16 cellular contexts compared by ENCODE assay signal in the genomic region with DNA sequence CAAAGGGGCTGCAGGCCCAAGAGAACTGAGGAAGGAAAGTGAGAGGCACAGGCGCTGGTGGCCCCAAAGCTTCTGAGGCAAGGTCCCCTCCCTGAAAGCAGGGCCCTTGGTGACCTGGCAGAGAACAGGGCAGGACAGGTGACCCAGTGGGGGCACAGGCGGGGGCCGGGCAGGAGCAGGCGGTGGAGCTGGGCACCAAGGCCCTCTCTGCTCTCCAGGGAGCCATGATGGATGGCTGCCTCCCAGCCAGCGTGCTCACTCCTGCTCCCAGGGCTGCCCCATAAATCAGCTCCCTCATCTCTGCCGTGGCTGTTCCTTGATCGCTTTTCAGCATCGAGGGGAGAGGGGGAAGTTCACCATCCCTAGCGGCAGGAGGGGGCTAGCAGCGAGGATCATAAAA. TPM values are rescaled to one million over a fixed set of nuclear protein-coding genes. Genes with fewer than 3 reads are reported as not detected.
DNase-seq lines count a peak whose midpoint lies in the region; ATAC-seq and TF ChIP-seq lines count a peak whose summit lies in the region.
"Had no signal": no experiment of that assay in that cellular context is flagged by ENCODE, and none has a peak within 500 bp of the region (broad histone marks: within the 10 kb centered on the region; RNA-seq: fewer than 3 reads in every experiment).

No MANE protein-coding gene starts in this region.

- H3K36me3 Mint-ChIP-seq in CD14-positive monocyte, result no peaks in the 10 kb centered on the region
- no peaks in the 10 kb centered on the region for H3K36me3 Mint-ChIP-seq in nephron progenitor cell (ENCODE audit: low read depth)

- POLR2A ChIA-PET in HEK293T (lab: Yijun Ruan, JAX), result interaction anchor here (0.6 kb wide), 1 partner anchor 250 kb away, joined by 3 read pairs; no protein-coding TSS in a partner anchor

- TF ChIP-seq CTCF in CD14-positive monocyte (IDR thresholded peaks at IDR 0.05) (peak; percentile 10), nephron progenitor cell (IDR thresholded peaks at IDR 0.05) (no peak)

- H3K27ac Mint-ChIP-seq in CD14-positive monocyte (no peak overlapping the region), nephron progenitor cell (no peak overlapping the region)
- H3K27ac Mint-ChIP-seq: CD4-positive, CD25-positive, alpha-beta regulatory T cell had no signal

- intact Hi-C loops in CD14-positive monocyte (cut with micrococcal nuclease), result no loop called here

- H3K4me3 Mint-ChIP-seq in CD14-positive monocyte, result no peak overlapping the region
- H3K4me3 Mint-ChIP-seq in nephron progenitor cell, result no peak overlapping the region
- H3K4me3 Mint-ChIP-seq: CD4-positive, CD25-positive, alpha-beta regulatory T cell had no signal

- CTCF ChIA-PET in HEK293T (lab: Yijun Ruan, JAX), result interaction anchor here (0.8 to 1.6 kb wide), 5 partner anchors 9 to 134 kb away, joined by 3 to 6 read pairs (median 5); no protein-coding TSS in a partner anchor

- no peak for ATAC-seq in HG03521 (IDR thresholded peaks at IDR 0.05; ENCODE audit: unreplicated experiment)

- H3K4me1 Mint-ChIP-seq in CD14-positive monocyte (peaks cover 20% of the 10 kb centered on the region), nephron progenitor cell (peaks cover 25% of the 10 kb centered on the region)

- DNase-seq in CD14-positive monocyte (ENCODE audit: low spot score), result no peak
- no peak for DNase-seq in HEK293T (ENCODE audit: extremely low spot score)
- peak; percentile 23 for DNase-seq in amniotic epithelial cell (ENCODE audit: low read depth)
- peak; percentile 66 for DNase-seq in nephron progenitor cell
- DNase-seq in NCI-H1092 (lab: John Stamatoyannopoulos, UW), result no peak
- DNase-seq in mesenteric fat pad (ENCODE audit: low spot score), result no peak
- DNase-seq: CD4-positive, CD25-positive, alpha-beta regulatory T cell; DMS 273 treated with DMSO at 0.1 percent for 48 hours; DND-41; H7; Karpas-422; NCI-H510A treated with DMSO at 0.1 percent for 48 hours; NCI-H82; SJCRH30 had no signal

- H3K9me3 Mint-ChIP-seq in CD14-positive monocyte (peaks cover 0 to 1% (median 0%) of the 10 kb centered on the region in 7 donors), nephron progenitor cell (peaks cover 11% of the 10 kb centered on the region)
- H3K9me3 Mint-ChIP-seq: CD4-positive, CD25-positive, alpha-beta regulatory T cell had no signal

- H3K27me3 Mint-ChIP-seq in CD14-positive monocyte (ENCODE audit: low read depth in 3 of 3) (peaks cover 9 to 15% (median 13%) of the 10 kb centered on the region in 3 donors), nephron progenitor cell (ENCODE audit: low read depth, poor library complexity) (peaks cover 46% of the 10 kb centered on the region)
- H3K27me3 Mint-ChIP-seq: CD4-positive, CD25-positive, alpha-beta regulatory T cell had no signal

TF ChIP-seq in HEK293T, 16 proteins besides CTCF, POLR2A, EP300 and RAD21:
- no peak for TF ChIP-seq SP1 (IDR thresholded peaks at IDR 0.05)
- no peak for TF ChIP-seq HDGF (IDR thresholded peaks at IDR 0.05; ENCODE audit: borderline replicate concordance)
- TF ChIP-seq BHLHE40 (IDR thresholded peaks at IDR 0.05; ENCODE audit: borderline replicate concordance), result no peak
- no peak for TF ChIP-seq SUZ12 (IDR thresholded peaks at IDR 0.05)
- TF ChIP-seq TARDBP (IDR thresholded peaks at IDR 0.05), result no peak
- no peak for TF ChIP-seq ELF4 (IDR thresholded peaks at IDR 0.05)
- peak; percentile 31; the same call in 1 of the 2 replicates for TF ChIP-seq PKNOX1 (IDR thresholded peaks at IDR 0.05)
- no peak for TF ChIP-seq CTBP1 (IDR thresholded peaks at IDR 0.05; ENCODE audit: borderline replicate concordance)

RNA-seq across cellular contexts. Expression of gene ELFN2, which starts 22.0 kb away (rescaled TPM):
- polyA plus RNA-seq in CD14-positive monocyte, result not detected
- not detected for total RNA-seq in mesenteric fat pad
- polyA plus RNA-seq: CD4-positive, CD25-positive, alpha-beta regulatory T cell had no signal

RNA-seq across cellular contexts. Expression of gene MFNG, which starts 36.9 kb away (rescaled TPM):
- polyA plus RNA-seq in CD14-positive monocyte, result 100 to 1,000 TPM; 181 to 196 TPM
- 33.6 TPM for total RNA-seq in mesenteric fat pad
- total RNA-seq: HT1080 had no signal

Comparison
In these comparisons a context has a peak if more than half of its experiments do, and no peak if none do; other contexts are left out.
1. DNase-seq: peak in amniotic epithelial cell (single experiment) and nephron progenitor cell (single experiment); none in CD14-positive monocyte (single experiment), HEK293T (single experiment), NCI-H1092 (single experiment) and mesenteric fat pad (single experiment).